ENCODE assay signal across 1 cellular context in genomic region chr10:50279489-50279888, GRCh38.
TF ChIP-seq lines count a peak whose summit lies in the region.

No MANE protein-coding gene starts in this region.

TF ChIP-seq in K562, 482 proteins besides CTCF, POLR2A, EP300 and RAD21 (continued from another document):
- TF ChIP-seq MLLT1 (IDR thresholded peaks at IDR 0.05) (no peak), ZKSCAN3 (CRISPR knock-in tag; IDR thresholded peaks at IDR 0.05) (no peak), RBM34 (IDR thresholded peaks at IDR 0.05; ENCODE audit: borderline replicate concordance, insufficient read depth, low read length) (no peak), TEAD4 (IDR thresholded peaks at IDR 0.05; ENCODE audit: low read length) (no peak), TEAD4 (CRISPR knock-in tag; IDR thresholded peaks at IDR 0.05; ENCODE audit: borderline replicate concordance) (no peak), PCBP2 (IDR thresholded peaks at IDR 0.05; ENCODE audit: low read depth, low read length, poor library complexity, severe bottlenecking) (no peak), MYNN (IDR thresholded peaks at IDR 0.05) (no peak), MYNN (CRISPR knock-in tag; IDR thresholded peaks at IDR 0.05) (no peak), KLF13 (tag; IDR thresholded peaks at IDR 0.05; ENCODE audit: borderline replicate concordance, low read depth) (peak; percentile 21; the same call in 1 of the 2 replicates), TAF7 (tag; IDR thresholded peaks at IDR 0.05) (no peak), NR1H2 (CRISPR knock-in tag; IDR thresholded peaks at IDR 0.05) (no peak), EGR1 (conservative IDR thresholded peaks at IDR 0.05) (no peak), MYC (IDR thresholded peaks at IDR 0.05; ENCODE audit: low read depth, low read length) (0 out of 2 replicates have a peak, but pooled peaks have one; percentile 18), MYC (CRISPR knock-in tag; IDR thresholded peaks at IDR 0.05; ENCODE audit: borderline replicate concordance, low read depth) (no peak), SIN3B (IDR thresholded peaks at IDR 0.05; ENCODE audit: low read depth) (no peak), THRB (CRISPR knock-in tag; conservative IDR thresholded peaks at IDR 0.05) (no peak), HMGN3 (IDR thresholded peaks at IDR 0.05; ENCODE audit: borderline replicate concordance, extremely low read depth, insufficient read length, low read depth, low read length) (no peak), ATF2 (CRISPR knock-in tag; IDR thresholded peaks at IDR 0.05) (no peak), ZNF324 (CRISPR knock-in tag; IDR thresholded peaks at IDR 0.05) (no peak), RBM25 (IDR thresholded peaks at IDR 0.05; ENCODE audit: low read depth, low read length, severe bottlenecking) (no peak), SUPT5H (IDR thresholded peaks at IDR 0.05) (no peak), MITF (IDR thresholded peaks at IDR 0.05) (no peak), ARID3A (IDR thresholded peaks at IDR 0.05; ENCODE audit: borderline replicate concordance, low read depth, low read length) (no peak), SMAD1 (IDR thresholded peaks at IDR 0.05; ENCODE audit: low read depth, low read length, partially characterized antibody) (no peak), PKNOX1 (IDR thresholded peaks at IDR 0.05) (0 out of 2 replicates have a peak, but pooled peaks have one; percentile 11), MEIS2 (IDR thresholded peaks at IDR 0.05; ENCODE audit: partially characterized antibody) (no peak), ZNF766 (CRISPR knock-in tag; conservative IDR thresholded peaks at IDR 0.05) (no peak), TBP (optimal IDR thresholded peaks at IDR 0.05; ENCODE audit: low read depth, low read length) (no peak), HDAC3 (IDR thresholded peaks at IDR 0.05; ENCODE audit: borderline replicate concordance, partially characterized antibody) (no peak), ZNF282 (CRISPR knock-in tag; IDR thresholded peaks at IDR 0.05) (no peak), ZNF316 (IDR thresholded peaks at IDR 0.05) (peak; percentile 94), LARP7 (IDR thresholded peaks at IDR 0.05) (no peak), ETV5 (CRISPR knock-in tag; IDR thresholded peaks at IDR 0.05; ENCODE audit: low read depth) (no peak), HMBOX1 (IDR thresholded peaks at IDR 0.05) (peak; percentile 86), TRIM24 (IDR thresholded peaks at IDR 0.05) (no peak), CBX5 (IDR thresholded peaks at IDR 0.05; ENCODE audit: borderline replicate concordance, low read depth) (no peak), DEAF1 (CRISPR knock-in tag; IDR thresholded peaks at IDR 0.05) (no peak), NFE2L1 (tag; IDR thresholded peaks at IDR 0.05; ENCODE audit: borderline replicate concordance, low read depth) (peak; percentile 24; the same call in 1 of the 2 replicates), MAFG (tag; conservative IDR thresholded peaks at IDR 0.05) (peak; percentile 87), DACH1 (IDR thresholded peaks at IDR 0.05; ENCODE audit: partially characterized antibody) (no peak), POLR2B (IDR thresholded peaks at IDR 0.05; ENCODE audit: low read depth, partially characterized antibody) (no peak), PHB (CRISPR knock-in tag; IDR thresholded peaks at IDR 0.05) (no peak), ZNF707 (CRISPR knock-in tag; conservative IDR thresholded peaks at IDR 0.05) (no peak)
- TF ChIP-seq, protein P1, sequence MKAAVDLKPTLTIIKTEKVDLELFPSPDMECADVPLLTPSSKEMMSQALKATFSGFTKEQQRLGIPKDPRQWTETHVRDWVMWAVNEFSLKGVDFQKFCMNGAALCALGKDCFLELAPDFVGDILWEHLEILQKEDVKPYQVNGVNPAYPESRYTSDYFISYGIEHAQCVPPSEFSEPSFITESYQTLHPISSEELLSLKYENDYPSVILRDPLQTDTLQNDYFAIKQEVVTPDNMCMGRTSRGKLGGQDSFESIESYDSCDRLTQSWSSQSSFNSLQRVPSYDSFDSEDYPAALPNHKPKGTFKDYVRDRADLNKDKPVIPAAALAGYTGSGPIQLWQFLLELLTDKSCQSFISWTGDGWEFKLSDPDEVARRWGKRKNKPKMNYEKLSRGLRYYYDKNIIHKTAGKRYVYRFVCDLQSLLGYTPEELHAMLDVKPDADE (conservative IDR thresholded peaks at IDR 0.05; ENCODE audit: control insufficient read depth, low read depth, low read length) = no peak
- TF ChIP-seq, protein P2, sequence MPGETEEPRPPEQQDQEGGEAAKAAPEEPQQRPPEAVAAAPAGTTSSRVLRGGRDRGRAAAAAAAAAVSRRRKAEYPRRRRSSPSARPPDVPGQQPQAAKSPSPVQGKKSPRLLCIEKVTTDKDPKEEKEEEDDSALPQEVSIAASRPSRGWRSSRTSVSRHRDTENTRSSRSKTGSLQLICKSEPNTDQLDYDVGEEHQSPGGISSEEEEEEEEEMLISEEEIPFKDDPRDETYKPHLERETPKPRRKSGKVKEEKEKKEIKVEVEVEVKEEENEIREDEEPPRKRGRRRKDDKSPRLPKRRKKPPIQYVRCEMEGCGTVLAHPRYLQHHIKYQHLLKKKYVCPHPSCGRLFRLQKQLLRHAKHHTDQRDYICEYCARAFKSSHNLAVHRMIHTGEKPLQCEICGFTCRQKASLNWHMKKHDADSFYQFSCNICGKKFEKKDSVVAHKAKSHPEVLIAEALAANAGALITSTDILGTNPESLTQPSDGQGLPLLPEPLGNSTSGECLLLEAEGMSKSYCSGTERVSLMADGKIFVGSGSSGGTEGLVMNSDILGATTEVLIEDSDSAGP (CRISPR knock-in tag; IDR thresholded peaks at IDR 0.05) = no peak
TF ChIP-seq in K562: peak in this region for 15.
